ENCODE assay signal across 7 cellular contexts in genomic region chr1:156652131-156652991, GRCh38. TPM values are rescaled to one million over a fixed set of nuclear protein-coding genes. Genes with fewer than 3 reads are reported as not detected.
A peak's percentile ranks its signal among the peaks of the same experiment; 100 is the strongest.
DNase-seq lines count a peak whose midpoint lies in the region; ATAC-seq and TF ChIP-seq lines count a peak whose summit lies in the region.
"Had no signal": no experiment of that assay in that cellular context is flagged by ENCODE, and none has a peak within 500 bp of the region (broad histone marks: within the 10 kb centered on the region; RNA-seq: fewer than 3 reads in every experiment).

No MANE protein-coding gene starts in this region.

- ATAC-seq in HG03097 (IDR thresholded peaks at IDR 0.05; ENCODE audit: low FRiP score, unreplicated experiment) = no peak

- H3K4me3 ChIP-seq in fibroblast of the aortic adventitia (ENCODE audit: low read depth, low read length) = no peak overlapping the region

- DNase-seq in AG08396 (ENCODE audit: low spot score) (peak; percentile 60), MV-4-11 (lab: John Stamatoyannopoulos, UW) (peak; percentile 59), fibroblast of the aortic adventitia (ENCODE audit: low read depth) (peak; percentile 55), NCI-H2029 treated with DMSO at 0.1 percent for 48 hours (lab: John Stamatoyannopoulos, UW) (no peak), NCI-H1436 (lab: John Stamatoyannopoulos, UW) (no peak)
- DNase-seq: activated CD8-positive, alpha-beta memory T cell treated with anti-CD3 and anti-CD28 coated beads for 24 hours had no signal

- TF ChIP-seq CTCF in fibroblast of the aortic adventitia (IDR thresholded peaks at IDR 0.05; ENCODE audit: insufficient read depth, low read length) = no peak

RNA-seq across cellular contexts. Expression of gene BCAN, which starts 10.4 kb away (rescaled TPM):
- not detected in 2 replicates for total RNA-seq in fibroblast of the aortic adventitia (ENCODE audit: low replicate concordance)

RNA-seq across cellular contexts. Expression of gene NES, which starts 24.8 kb away (rescaled TPM):
- 44.5 and 83.0 TPM in 2 replicates for total RNA-seq in fibroblast of the aortic adventitia (ENCODE audit: low replicate concordance)

RNA-seq across cellular contexts. Expression of gene HAPLN2, which starts 33.1 kb away (rescaled TPM):
- total RNA-seq in fibroblast of the aortic adventitia (ENCODE audit: low replicate concordance) = not detected in 2 replicates

RNA-seq across cellular contexts. Expression of gene GPATCH4, which starts 51.1 kb away (rescaled TPM):
- total RNA-seq in fibroblast of the aortic adventitia (ENCODE audit: low replicate concordance) = 12.2 and 18.9 TPM in 2 replicates

RNA-seq across cellular contexts. Expression of gene CRABP2, which starts 53.0 kb away (rescaled TPM):
- 62.7 and 68.9 TPM in 2 replicates for total RNA-seq in fibroblast of the aortic adventitia (ENCODE audit: low replicate concordance)

Comparison
In these comparisons a context has a peak if more than half of its experiments do, and no peak if none do; other contexts are left out.
1. DNase-seq: peak in AG08396 (single experiment), MV-4-11 (single experiment) and fibroblast of the aortic adventitia (single experiment); none in NCI-H2029 treated with DMSO at 0.1 percent for 48 hours (single experiment) and NCI-H1436 (single experiment).